17 cellular contexts compared by ENCODE assay signal in genomic region chr5:158064331-158065123, GRCh38.
"Had no signal": no experiment of that assay in that cellular context is flagged by ENCODE, and none has a peak within 500 bp of the region (broad histone marks: within the 10 kb centered on the region; RNA-seq: fewer than 3 reads in every experiment).

No MANE protein-coding gene starts in this region.

- H3K9me3 ChIP-seq: gastrocnemius medialis, heart right ventricle, left lung, lower lobe of right lung, neutrophil, stomach had no signal

- H3K36me3 Mint-ChIP-seq: type B pancreatic cell had no signal

- FAIRE-seq: urothelium cell line had no signal

- DNase-seq: effector CD4-positive, alpha-beta T cell; endodermal cell; gastrocnemius medialis; heart right ventricle; left lung; lower lobe of right lung; mesenchymal stem cell; naive thymus-derived CD4-positive, alpha-beta T cell; posterior cingulate gyrus; stimulated activated naive CD4-positive, alpha-beta T cell; stomach; substantia nigra had no signal

- H3K4me3 Mint-ChIP-seq: endodermal cell; naive thymus-derived CD4-positive, alpha-beta T cell; type B pancreatic cell had no signal

- H3K27ac Mint-ChIP-seq: endodermal cell; naive thymus-derived CD4-positive, alpha-beta T cell; type B pancreatic cell had no signal

- H3K27me3 ChIP-seq: gastrocnemius medialis, left lung had no signal

- H3K4me3 ChIP-seq: coronary artery, gastrocnemius medialis, heart right ventricle, left lung, lower lobe of right lung, stomach had no signal

- H3K27ac ChIP-seq: coronary artery, gastrocnemius medialis, heart right ventricle, left lung, lower lobe of right lung, neutrophil, stomach had no signal

- H3K4me1 ChIP-seq: gastrocnemius medialis, left lung, lower lobe of right lung, stomach had no signal

- H3K4me1 Mint-ChIP-seq: naive thymus-derived CD4-positive, alpha-beta T cell had no signal

- H3K9me3 Mint-ChIP-seq: endodermal cell; naive thymus-derived CD4-positive, alpha-beta T cell had no signal

- ATAC-seq: gastrocnemius medialis; heart right ventricle; left lung; lower lobe of right lung; naive thymus-derived CD4-positive, alpha-beta T cell; sciatic nerve had no signal

- H3K36me3 ChIP-seq: gastrocnemius medialis, heart right ventricle, left lung, lower lobe of right lung, neutrophil, stomach had no signal
